ENCODE assay signal across 8 cellular contexts in the genomic region with DNA sequence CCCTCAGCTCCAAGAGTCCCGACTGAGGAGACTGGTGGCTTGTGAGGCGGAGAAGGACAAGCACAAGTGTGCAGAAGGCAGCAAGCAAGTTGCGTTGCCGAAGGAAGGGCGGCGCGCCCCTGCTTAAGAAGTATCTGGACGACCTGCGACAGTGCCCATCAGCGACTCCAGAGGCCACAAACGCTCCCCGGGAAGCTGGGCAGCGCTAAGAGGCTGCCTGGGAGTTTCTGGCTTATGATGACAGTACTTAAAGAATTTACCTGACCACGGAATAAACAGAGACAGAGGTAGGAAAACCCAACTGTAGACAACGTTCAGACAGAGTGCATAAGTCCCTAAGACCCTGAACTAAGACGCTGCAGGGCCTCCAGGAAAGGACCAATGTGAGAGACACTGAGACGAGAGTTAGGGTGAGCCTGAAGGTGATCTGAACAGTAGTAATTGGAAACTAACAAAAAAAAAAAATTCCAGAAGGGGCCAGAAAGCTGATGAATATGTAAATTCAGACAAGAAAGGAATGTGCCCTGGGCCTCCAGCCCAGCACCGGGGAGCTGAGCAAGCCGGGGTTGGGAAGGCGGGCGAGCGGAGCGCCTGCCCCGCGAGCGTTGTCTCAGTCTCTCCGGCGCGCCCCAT. TPM values are rescaled to one million over a fixed set of nuclear protein-coding genes. Genes with fewer than 3 reads are reported as not detected.
DNase-seq lines count a peak whose midpoint lies in the region; ATAC-seq, FAIRE-seq and TF ChIP-seq lines count a peak whose summit lies in the region.

No MANE protein-coding gene starts in this region.

- ATAC-seq in GM21786 (IDR thresholded peaks at IDR 0.05; ENCODE audit: unreplicated experiment) (peak; percentile 0), GM18861 (IDR thresholded peaks at IDR 0.05; ENCODE audit: unreplicated experiment) (no peak), HG02938 (IDR thresholded peaks at IDR 0.05; ENCODE audit: unreplicated experiment) (no peak)

- 0 out of 2 replicates have a peak overlapping the region, but pooled peaks have one; percentile 45 for H2BK5ac ChIP-seq in H1 (ENCODE audit: low read depth, low read length)

- peaks cover 58% of the 10 kb centered on the region for H3K4me1 Mint-ChIP-seq in Calu3 (ENCODE audit: low read depth, unreplicated experiment)
- H3K4me1 Mint-ChIP-seq in nephron progenitor cell: peaks cover 26% of the 10 kb centered on the region

- no peak overlapping the region for H3K4ac ChIP-seq in H1 (replicated peaks; ENCODE audit: insufficient read length, low read depth, low read length)

- H3K56ac ChIP-seq in H1 (replicated peaks; ENCODE audit: insufficient read length, low read depth, low read length): no peak overlapping the region

- TF ChIP-seq POLR2A in H1 (IDR thresholded peaks at IDR 0.05; ENCODE audit: control extremely low read depth in 1 of 2, low read depth in 2 of 2, low read length in 2 of 2): no peak

- peak overlapping the region; percentile 94; the same call in 1 of the 2 replicates for H2BK12ac ChIP-seq in H1 (ENCODE audit: low read depth, low read length)

- H3K9me3 Mint-ChIP-seq in Calu3 (ENCODE audit: low read depth, unreplicated experiment) (no peaks in the 10 kb centered on the region), nephron progenitor cell (peaks cover 6% of the 10 kb centered on the region)

- H3K27ac ChIP-seq in H1 (ENCODE audit: low read depth, low read length): no peak overlapping the region

- no peaks in the 10 kb centered on the region; the same call in 1 of the 2 replicates for H3K79me1 ChIP-seq in H1 (ENCODE audit: low read depth, low read length)

- CTCF ChIA-PET in Calu3 (lab: Charles Lee): interaction anchor here (0.5 to 5.3 kb wide), 21 partner anchors 7 to 1381 kb away, joined by 3 to 29 read pairs (median 3); no protein-coding TSS in a partner anchor
- CTCF ChIA-PET in H1 (lab: Charles Lee; ENCODE audit: partially characterized antibody): interaction anchor here (0.6 to 3.0 kb wide), 25 partner anchors 12 to 167 kb away, joined by 3 to 26 read pairs (median 3); no protein-coding TSS in a partner anchor

- H3K4me2 ChIP-seq in H1 (ENCODE audit: insufficient read depth in 1 of 2, low read depth in 2 of 2, low read length in 2 of 2): peak overlapping the region; percentile 76 to 78

- H2BK120ac ChIP-seq in H1 (replicated peaks; ENCODE audit: low read depth, low read length): no peak overlapping the region

- H3K27me3 Mint-ChIP-seq in Calu3 (ENCODE audit: unreplicated experiment) (no peaks in the 10 kb centered on the region), nephron progenitor cell (ENCODE audit: low read depth, poor library complexity) (peaks cover 70% of the 10 kb centered on the region)

- TF ChIP-seq CTCF in Calu3 (IDR thresholded peaks at IDR 0.05; ENCODE audit: unreplicated experiment): no peak
- no peak for TF ChIP-seq CTCF in H1 (IDR thresholded peaks at IDR 0.05; ENCODE audit: control extremely low read depth in 1 of 3, insufficient read depth in 1 of 3, low read depth in 1 of 3, low read length in 3 of 3)
- TF ChIP-seq CTCF in nephron progenitor cell (IDR thresholded peaks at IDR 0.05): no peak

- H3K4me3 ChIP-seq in H1 (ENCODE audit: extremely low read depth in 1 of 4, insufficient read depth in 2 of 4, low read depth in 3 of 4, low read length in 4 of 4): peak overlapping the region; percentile 36 to 79 (median 58)

- H3K9me3 ChIP-seq in H1 (ENCODE audit: insufficient read depth in 2 of 2, low read depth in 1 of 2, low read length in 1 of 2): no peaks in the 10 kb centered on the region

- no peak overlapping the region for H4K5ac ChIP-seq in H1 (ENCODE audit: insufficient read length, low read depth, low read length)

- H3K4me3 Mint-ChIP-seq in Calu3 (ENCODE audit: low read depth, unreplicated experiment) (peak overlapping the region; percentile 86), nephron progenitor cell (peak overlapping the region; percentile 86)

- peaks cover 21% of the 10 kb centered on the region; the same call in 1 of the 2 replicates for H3K23me2 ChIP-seq in H1 (ENCODE audit: low read depth, low read length)

- TF ChIP-seq EP300 in H1 (IDR thresholded peaks at IDR 0.05; ENCODE audit: borderline replicate concordance in 1 of 2, low read depth in 2 of 2, low read length in 2 of 2): no peak

- WGBS in H1 (ENCODE audit: extremely low coverage in 1 of 2, insufficient coverage in 1 of 2, insufficient read length in 1 of 2, insufficient replicate concordance in 2 of 2, low coverage in 1 of 2, low lambda C conversion rate in 2 of 2, missing lambda C conversion rate in 1 of 2), 2 experiments: 9% methylated on average over 29 of the region's 29 CpGs; no CpG with 5 or more reads in 1 of the 2 experiments

- POLR2A ChIA-PET in H1 (lab: Charles Lee; ENCODE audit: partially characterized antibody): interaction anchor here (0.5 to 2.0 kb wide), 14 partner anchors 8 to 1235 kb away, joined by 3 to 7 read pairs (median 3); a partner anchor contains a TSS

- no peak for TF ChIP-seq RAD21 in H1 (IDR thresholded peaks at IDR 0.05 in 1 of 2, conservative IDR thresholded peaks at IDR 0.05 in 1 of 2; ENCODE audit: low read depth in 2 of 2, low read length in 2 of 2)

- intact Hi-C loops in Calu3 (cut with micrococcal nuclease; ENCODE audit: unreplicated experiment): loop anchor here (1.0 to 5.0 kb wide), 2 partner anchors 72 to 154 kb away; no protein-coding TSS in a partner anchor

- no peak overlapping the region for H3K14ac ChIP-seq in H1 (ENCODE audit: insufficient read length)

- DNase-seq in Calu3 (peak; percentile 44), SK-N-DZ (ENCODE audit: low spot score) (peak; percentile 17), H1 (ENCODE audit: low read depth in 1 of 2, low spot score in 2 of 2) (peak in 1 of 2 experiments; percentile 56), nephron progenitor cell (peak; percentile 19), AG20443 (ENCODE audit: low spot score) (no peak)

- H4K91ac ChIP-seq in H1 (replicated peaks; ENCODE audit: insufficient read length, low read length): peak overlapping the region; percentile 53

- H3K36me3 ChIP-seq in H1 (ENCODE audit: control insufficient read depth in 2 of 4, insufficient read depth in 4 of 4, low read length in 3 of 4): no peaks in the 10 kb centered on the region

- peaks cover 8 to 36% (median 28%) of the 10 kb centered on the region in 4 experiments for H3K27me3 ChIP-seq in H1 (replicated peaks in 1 of 4; ENCODE audit: control insufficient read depth in 3 of 4, extremely low read depth in 1 of 4, insufficient read depth in 3 of 4, low read length in 3 of 4)

- H4K8ac ChIP-seq in H1 (ENCODE audit: extremely low read depth, insufficient read depth, low read length): peak overlapping the region; percentile 82; the same call in 1 of the 2 replicates

- no peak overlapping the region; the same call in 1 of the 2 replicates for H2AK5ac ChIP-seq in H1 (ENCODE audit: low read depth, low read length)

- H3K27ac Mint-ChIP-seq in Calu3 (ENCODE audit: unreplicated experiment): peak overlapping the region; percentile 57
- H3K27ac Mint-ChIP-seq in nephron progenitor cell: no peak overlapping the region

- peak overlapping the region in 3 of 4 experiments; percentile 1 to 52 (median 45); a peak in 5 of 7 replicates for H3K9ac ChIP-seq in H1 (replicated peaks in 1 of 4; ENCODE audit: extremely low read depth in 1 of 4, low read depth in 3 of 4, low read length in 3 of 4)

- H3K36me3 Mint-ChIP-seq in Calu3 (ENCODE audit: insufficient read depth, unreplicated experiment) (peaks cover 68% of the 10 kb centered on the region), nephron progenitor cell (ENCODE audit: low read depth) (no peaks in the 10 kb centered on the region)

- no peak overlapping the region for H3K23ac ChIP-seq in H1 (ENCODE audit: insufficient read length)

- peaks cover 6 to 14% (median 10%) of the 10 kb centered on the region in 4 experiments for H3K4me1 ChIP-seq in H1 (replicated peaks in 1 of 4; ENCODE audit: control insufficient read depth in 3 of 4, insufficient read depth in 4 of 4, low read length in 3 of 4)

- H2AFZ ChIP-seq in H1 (ENCODE audit: low read length): peak overlapping the region; percentile 3; the same call in 1 of the 2 replicates

- FAIRE-seq in H1 (lab: Jason Lieb, UNC): no peak

- H2BK20ac ChIP-seq in H1 (ENCODE audit: low read length): no peak overlapping the region; the same call in 1 of the 2 replicates

- no peak overlapping the region for H2BK15ac ChIP-seq in H1 (ENCODE audit: low read length)

- peaks cover 0 to 25% of the 10 kb centered on the region in 2 experiments; a peak in 2 of 4 replicates for H3K79me2 ChIP-seq in H1 (ENCODE audit: control insufficient read depth in 1 of 2, insufficient read depth in 2 of 2, low read length in 2 of 2)

- BruUV-seq in Calu3 (replicated peaks; lab: Mats Ljungman, UMichigan): no TSS peak

- H3K18ac ChIP-seq in H1 (ENCODE audit: extremely low read depth, low read length): no peak overlapping the region; the same call in 1 of the 2 replicates

- H4K20me1 ChIP-seq in H1 (replicated peaks in 1 of 2; ENCODE audit: control insufficient read depth in 1 of 2, insufficient read depth in 2 of 2, low read length in 2 of 2): peaks cover 0 to 6% of the 10 kb centered on the region in 2 experiments

TF ChIP-seq in H1, 55 proteins besides CTCF, POLR2A, EP300 and RAD21 (continues in another document):
- TF ChIP-seq, protein P1, sequence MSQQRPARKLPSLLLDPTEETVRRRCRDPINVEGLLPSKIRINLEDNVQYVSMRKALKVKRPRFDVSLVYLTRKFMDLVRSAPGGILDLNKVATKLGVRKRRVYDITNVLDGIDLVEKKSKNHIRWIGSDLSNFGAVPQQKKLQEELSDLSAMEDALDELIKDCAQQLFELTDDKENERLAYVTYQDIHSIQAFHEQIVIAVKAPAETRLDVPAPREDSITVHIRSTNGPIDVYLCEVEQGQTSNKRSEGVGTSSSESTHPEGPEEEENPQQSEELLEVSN (IDR thresholded peaks at IDR 0.05): 0 out of 2 replicates have a peak, but pooled peaks have one; percentile 34
- no peak for TF ChIP-seq SIN3A (conservative IDR thresholded peaks at IDR 0.05 in 1 of 2, IDR thresholded peaks at IDR 0.05 in 1 of 2; ENCODE audit: low read depth in 1 of 2, low read length in 2 of 2)
- TF ChIP-seq SAP30 (IDR thresholded peaks at IDR 0.05; ENCODE audit: insufficient read depth, insufficient replicate concordance, low read length): no peak

RNA-seq across cellular contexts. Expression of a gene that starts 1.0 kb away (rescaled TPM):
- 124 and 136 TPM in 2 replicates for total RNA-seq in Calu3 (2022)
- polyA plus RNA-seq in SK-N-DZ (2014; cell fraction: cytosol; rRNA removed): 5.1 and 6.6 TPM in 2 replicates
- 9.6 and 12.2 TPM in 2 replicates for polyA plus RNA-seq in SK-N-DZ (2014; cell fraction: nucleus; rRNA removed)
- total RNA-seq in H1 (2021; fragmentation: NEBNext Ultra II Directional; extraction: Animal tissue kit (Norgen Biotek cat#: 25700)): 9.4 and 13.9 TPM in 2 replicates
- polyA plus RNA-seq in H1 (2011; rRNA removed): 2.2 and 2.8 TPM in 2 replicates
- polyA plus RNA-seq in H1 (2011; cell fraction: cytosol; rRNA removed): 4.4 TPM
- 8.4 TPM for polyA plus RNA-seq in H1 (2011; cell fraction: nucleus; rRNA removed)
- 3.6 to 7.1 TPM (median 5.6 TPM) in 4 replicates for polyA plus RNA-seq in H1 (2012, experiment 1 of 2)
- 0.46 TPM for polyA plus RNA-seq in H1 (2012, experiment 2 of 2)
- polyA plus RNA-seq in H1 (2013, experiment 1 of 2): 5.0 TPM
- polyA plus RNA-seq in H1 (2013, experiment 2 of 2): 4.4 TPM
- 12.0 and 13.7 TPM in 2 replicates for polyA minus RNA-seq in H1 (2011; rRNA and poly(A)+ RNA removed)
- polyA minus RNA-seq in H1 (2011; cell fraction: cytosol; rRNA and poly(A)+ RNA removed): 6.8 TPM
- polyA minus RNA-seq in H1 (2011; cell fraction: nucleus; rRNA and poly(A)+ RNA removed): 17.8 TPM
